ENCODE assay signal across 21 cellular contexts in genomic region chr17:40436631-40437030, GRCh38.
DNase-seq lines count a peak whose midpoint lies in the region; FAIRE-seq lines count a peak whose summit lies in the region.
"Had no signal": no experiment of that assay in that cellular context is flagged by ENCODE, and none has a peak within 500 bp of the region (broad histone marks: within the 10 kb centered on the region; RNA-seq: fewer than 3 reads in every experiment).

No MANE protein-coding gene starts in this region.

- FAIRE-seq in HTR-8/SVneo (lab: Jason Lieb, UNC) = no peak
- FAIRE-seq: GM12891, GM18507, H1, RCC 7860 had no signal

- DNase-seq in NOMO-1 (lab: John Stamatoyannopoulos, UW; ENCODE audit: unreplicated experiment in 2 of 2) (peak; percentile 29 to 45), NOMO-1 treated with dmso at 0.1 percent for 144 hours (lab: John Stamatoyannopoulos, UW; ENCODE audit: unreplicated experiment) (no peak), MV-4-11 (lab: John Stamatoyannopoulos, UW) (peak; percentile 74), islet precursor cell (peak; percentile 76), HTR-8/SVneo (ENCODE audit: insufficient read length, low spot score) (no peak), caudate nucleus (lab: John Stamatoyannopoulos, UW) (no peak), T-helper 2 cell (no peak)
- DNase-seq: DMS 273 treated with DMSO at 0.1 percent for 48 hours, Karpas-422, NCI-H1048, NCI-H1436 treated with DMSO at 0.1 percent for 48 hours, NCI-H2081, NCI-H510A, NCI-H82, SHP77 had no signal

- no peak overlapping the region for H3K4me3 ChIP-seq in stomach smooth muscle (ENCODE audit: low read length in 2 of 2)

- H3K27ac ChIP-seq in stomach smooth muscle (ENCODE audit: low read length) = peak overlapping the region; percentile 67
- no peak overlapping the region for H3K27ac ChIP-seq in caudate nucleus (ENCODE audit: low read depth, low read length)
- H3K27ac ChIP-seq: 22Rv1 had no signal

- H3K9me3 ChIP-seq in stomach smooth muscle (ENCODE audit: control insufficient read depth in 2 of 2, low read length in 2 of 2) = no peaks in the 10 kb centered on the region

- H3K4me1 ChIP-seq in stomach smooth muscle (ENCODE audit: control insufficient read depth, insufficient read depth, low read length) = peaks cover 44% of the 10 kb centered on the region

- H3K36me3 ChIP-seq in stomach smooth muscle (ENCODE audit: control insufficient read depth in 2 of 2, insufficient read depth in 2 of 2, low read length in 2 of 2) = no peaks in the 10 kb centered on the region

- peak overlapping the region in 1 of 2 donors; percentile 29 for H3K9ac ChIP-seq in stomach smooth muscle (ENCODE audit: low read length in 2 of 2)

- no peaks in the 10 kb centered on the region for H3K27me3 ChIP-seq in stomach smooth muscle (ENCODE audit: control insufficient read depth in 1 of 2, insufficient read depth in 2 of 2, low read length in 2 of 2)

Comparison
In these comparisons a context has a peak if more than half of its experiments do, and no peak if none do; other contexts are left out.
1. DNase-seq: peak in NOMO-1 (2 of 2), MV-4-11 (single experiment) and islet precursor cell (single experiment); none in NOMO-1 treated with dmso at 0.1 percent for 144 hours (single experiment), HTR-8/SVneo (single experiment), caudate nucleus (0 of 61) and T-helper 2 cell (0 of 5).